Comparison of ENCODE assay signal across 18 cellular contexts in the genomic region with DNA sequence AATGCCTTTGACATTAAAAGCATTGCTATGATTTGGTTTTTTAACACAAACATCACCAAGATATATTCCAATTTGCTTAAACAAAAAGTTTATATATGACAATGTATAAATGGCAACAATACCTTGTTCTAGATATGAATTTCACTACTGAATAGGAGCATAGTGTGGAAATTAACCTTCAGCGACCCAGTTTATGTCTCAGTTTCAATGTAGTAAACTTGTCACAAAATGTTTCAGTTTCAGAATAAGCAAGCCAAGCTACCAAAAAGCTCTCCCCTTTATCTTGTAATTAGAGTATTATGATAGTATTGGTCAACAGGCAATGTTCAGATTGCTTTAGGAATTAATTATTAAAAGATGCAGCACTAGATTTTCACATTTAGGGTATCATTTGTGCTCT.
A peak's percentile ranks its signal among the peaks of the same experiment; 100 is the strongest.
DNase-seq lines count a peak whose midpoint lies in the region; ATAC-seq lines count a peak whose summit lies in the region.
"Had no signal": no experiment of that assay in that cellular context is flagged by ENCODE, and none has a peak within 500 bp of the region (broad histone marks: within the 10 kb centered on the region; RNA-seq: fewer than 3 reads in every experiment).

No MANE protein-coding gene starts in this region.

- ATAC-seq in GM18520 (IDR thresholded peaks at IDR 0.05; ENCODE audit: unreplicated experiment) (peak; percentile 89), GM21717 (IDR thresholded peaks at IDR 0.05; ENCODE audit: unreplicated experiment) (peak; percentile 98), HG03039 (IDR thresholded peaks at IDR 0.05; ENCODE audit: unreplicated experiment) (peak; percentile 67), HG03521 (IDR thresholded peaks at IDR 0.05; ENCODE audit: unreplicated experiment) (peak; percentile 48), GM19351 (IDR thresholded peaks at IDR 0.05; ENCODE audit: unreplicated experiment) (no peak)
- ATAC-seq in activated naive CD8-positive, alpha-beta T cell treated with anti-CD3 and anti-CD28 coated beads, Interleukin-2, amount 50 U/mL, for 24 hours, result no peak
- ATAC-seq: activated T-cell treated with anti-CD3 and anti-CD28 coated beads, Interleukin-2, amount 50 U/mL, for 4 hours; left lung; sciatic nerve had no signal

- no peaks in the 10 kb centered on the region for H3K36me3 Mint-ChIP-seq in activated naive CD8-positive, alpha-beta T cell treated with anti-CD3 and anti-CD28 coated beads, Interleukin-2, amount 50 U/mL, for 24 hours (ENCODE audit: low read depth)
- H3K36me3 Mint-ChIP-seq: activated naive CD8-positive, alpha-beta T cell had no signal

- H3K4me1 Mint-ChIP-seq in activated naive CD8-positive, alpha-beta T cell treated with anti-CD3 and anti-CD28 coated beads, Interleukin-2, amount 50 U/mL, for 24 hours, result no peaks in the 10 kb centered on the region
- H3K4me1 Mint-ChIP-seq: activated CD4-positive, alpha-beta memory T cell treated with anti-CD3 and anti-CD28 coated beads, Interleukin-2, amount 10 ng/mL, durations not matched to agents 7 days and 5 days had no signal

- H3K4me3 Mint-ChIP-seq in activated naive CD8-positive, alpha-beta T cell treated with anti-CD3 and anti-CD28 coated beads, Interleukin-2, amount 50 U/mL, for 24 hours, result no peak overlapping the region
- H3K4me3 Mint-ChIP-seq: activated CD4-positive, alpha-beta memory T cell treated with anti-CD3 and anti-CD28 coated beads, Interleukin-2, amount 10 ng/mL, durations not matched to agents 7 days and 5 days; activated naive CD8-positive, alpha-beta T cell; activated T-cell treated with anti-CD3 and anti-CD28 coated beads, Interleukin-2, amount 50 U/mL, for 4 hours had no signal

- no peaks in the 10 kb centered on the region for H3K27me3 Mint-ChIP-seq in activated naive CD8-positive, alpha-beta T cell treated with anti-CD3 and anti-CD28 coated beads, Interleukin-2, amount 50 U/mL, for 24 hours
- H3K27me3 Mint-ChIP-seq: activated CD4-positive, alpha-beta memory T cell treated with anti-CD3 and anti-CD28 coated beads, Interleukin-2, amount 10 ng/mL, durations not matched to agents 7 days and 5 days; activated naive CD8-positive, alpha-beta T cell had no signal

- no peak overlapping the region for H3K27ac Mint-ChIP-seq in activated naive CD8-positive, alpha-beta T cell treated with anti-CD3 and anti-CD28 coated beads, Interleukin-2, amount 50 U/mL, for 24 hours
- H3K27ac Mint-ChIP-seq: activated CD4-positive, alpha-beta memory T cell treated with anti-CD3 and anti-CD28 coated beads, Interleukin-2, amount 10 ng/mL, durations not matched to agents 7 days and 5 days; activated naive CD8-positive, alpha-beta T cell had no signal

- no peaks in the 10 kb centered on the region for H3K9me3 Mint-ChIP-seq in activated naive CD8-positive, alpha-beta T cell treated with anti-CD3 and anti-CD28 coated beads, Interleukin-2, amount 50 U/mL, for 24 hours
- H3K9me3 Mint-ChIP-seq: activated CD4-positive, alpha-beta memory T cell treated with anti-CD3 and anti-CD28 coated beads, Interleukin-2, amount 10 ng/mL, durations not matched to agents 7 days and 5 days had no signal

- H3K27ac ChIP-seq in substantia nigra (ENCODE audit: low read depth, low read length, poor library complexity, severe bottlenecking), result no peak overlapping the region
- H3K27ac ChIP-seq: left lung, ovary had no signal

- no peak for DNase-seq in activated CD4-positive, alpha-beta T cell treated with anti-CD3 and anti-CD28 coated beads, Interleukin-2, amount 50 U/mL, for 48 hours
- DNase-seq in substantia nigra (lab: John Stamatoyannopoulos, UW), result no peak
- DNase-seq in activated naive CD8-positive, alpha-beta T cell treated with anti-CD3 and anti-CD28 coated beads, Interleukin-2, amount 50 U/mL, for 24 hours, result no peak
- DNase-seq: activated CD4-positive, alpha-beta memory T cell treated with anti-CD3 and anti-CD28 coated beads, Interleukin-2, amount 10 ng/mL, durations not matched to agents 7 days and 5 days; activated T-cell treated with anti-CD3 and anti-CD28 coated beads, Interleukin-2, amount 50 U/mL, for 4 hours; EL; Kasumi-1; left lung; NCI-H2171 treated with DMSO at 0.1 percent for 48 hours; ovary; stimulated activated CD4-positive, alpha-beta T cell treated with anti-CD3 and anti-CD28 coated beads, Interleukin-2, amount 100 ng/mL, for 24 hours had no signal

Comparison
In these comparisons a context has a peak if more than half of its experiments do, and no peak if none do; other contexts are left out.
1. ATAC-seq: peak in GM18520 (single experiment), GM21717 (single experiment), HG03039 (single experiment) and HG03521 (single experiment); none in GM19351 (single experiment) and activated naive CD8-positive, alpha-beta T cell treated with anti-CD3 and anti-CD28 coated beads, Interleukin-2, amount 50 U/mL, for 24 hours (single experiment).